8 cellular contexts compared by ENCODE assay signal in the genomic region with DNA sequence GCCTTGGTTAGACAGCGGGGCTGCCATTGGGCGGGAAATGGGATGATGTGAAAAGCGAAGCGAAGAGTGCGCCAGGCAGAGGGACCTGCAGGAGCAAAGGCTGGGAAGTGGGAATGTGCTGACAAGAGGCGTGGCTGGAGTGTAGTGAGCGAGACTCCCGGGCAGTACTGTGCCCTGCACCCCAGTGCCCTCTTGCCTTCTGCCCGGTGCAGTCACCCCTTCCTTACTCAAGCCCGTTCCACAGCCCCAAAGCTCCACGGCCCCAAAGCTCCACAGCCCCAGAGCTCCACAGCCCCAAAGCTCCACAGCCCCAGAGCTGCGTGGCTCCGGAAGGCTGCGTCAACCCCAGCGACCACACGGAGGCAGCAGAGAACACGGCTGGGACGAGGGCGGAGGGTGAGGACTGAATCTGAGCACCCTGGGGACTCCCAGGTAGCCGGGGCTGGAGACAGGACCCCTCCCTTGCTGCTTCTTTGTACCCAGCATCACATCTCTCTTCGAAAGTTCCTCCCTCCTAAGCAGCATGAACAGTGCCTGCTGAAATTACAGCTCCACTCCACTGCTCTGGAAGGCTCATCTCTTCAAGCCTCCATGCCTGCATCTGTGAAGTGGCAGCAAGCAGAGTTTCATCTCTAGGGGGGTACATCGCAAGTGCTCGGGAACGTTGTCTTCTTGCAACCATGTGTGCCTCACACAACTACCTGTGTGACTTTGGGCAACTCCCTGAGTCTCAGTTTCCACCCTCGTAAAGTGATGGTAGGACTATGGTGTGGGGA.
DNase-seq lines count a peak whose midpoint lies in the region; ATAC-seq, FAIRE-seq and TF ChIP-seq lines count a peak whose summit lies in the region.

No MANE protein-coding gene starts in this region.

- H3K4me1 ChIP-seq in GM12878 (ENCODE audit: control insufficient read depth, insufficient read depth, low read length), result no peaks in the 10 kb centered on the region

- 19% methylated on average over 24 of the region's 25 CpGs for WGBS in GM12878 (ENCODE audit: insufficient coverage, insufficient replicate concordance, low lambda C conversion rate, missing lambda C conversion rate)

- no peaks in the 10 kb centered on the region for H4K20me1 ChIP-seq in GM12878 (ENCODE audit: control insufficient read depth, insufficient read depth)

- SMC1A ChIA-PET in GM12878 (lab: Charles Lee; ENCODE audit: uncharacterized antibody, unreplicated experiment), result interaction anchor here (0.6 to 2.7 kb wide), 6 partner anchors 9 to 351 kb away, joined by 3 to 12 read pairs (median 4); no protein-coding TSS in a partner anchor

- in situ Hi-C loops in GM12878 (cut with MboI), result loop anchor here (5.0 kb wide), 1 partner anchor 229 kb away; no protein-coding TSS in a partner anchor

- H3K4me1 Mint-ChIP-seq in immature natural killer cell, result peaks cover 4 to 7% of the 10 kb centered on the region in 2 donors

- no peaks in the 10 kb centered on the region for H3K9me3 ChIP-seq in GM12878 (replicated peaks; ENCODE audit: control insufficient read depth, insufficient read depth, low read length)

- H3K36me3 ChIP-seq in GM12878 (ENCODE audit: control insufficient read depth in 2 of 2, insufficient read depth in 2 of 2, low read length in 1 of 2), result no peaks in the 10 kb centered on the region

- peak; percentile 80 to 94 (median 83) for TF ChIP-seq CTCF in GM12878 (IDR thresholded peaks at IDR 0.05 in 2 of 3, conservative IDR thresholded peaks at IDR 0.05 in 1 of 3; ENCODE audit: control insufficient read depth in 2 of 3, extremely low read depth in 1 of 3, insufficient read depth in 1 of 3, low read depth in 3 of 3, low read length in 3 of 3)

- H2AFZ ChIP-seq in GM12878 (ENCODE audit: control insufficient read depth, low read depth, low read length), result no peak overlapping the region

- H3K9me3 Mint-ChIP-seq in immature natural killer cell, result no peaks in the 10 kb centered on the region

- peaks cover 2 to 4% of the 10 kb centered on the region in 2 experiments; a peak in 2 of 4 replicates for H3K27me3 ChIP-seq in GM12878 (replicated peaks in 1 of 2; ENCODE audit: control insufficient read depth in 2 of 2, insufficient read depth in 2 of 2, low read length in 1 of 2)

- no peak overlapping the region for H3K4me2 ChIP-seq in GM12878 (ENCODE audit: control insufficient read depth, insufficient read depth)

- H3K27ac ChIP-seq in GM12878 (ENCODE audit: control insufficient read depth, insufficient read depth), result no peak overlapping the region

- TF ChIP-seq RAD21 in GM12878 (IDR thresholded peaks at IDR 0.05; ENCODE audit: insufficient read depth, low read depth, low read length), result peak; percentile 78

- H3K4me3 Mint-ChIP-seq in immature natural killer cell, result no peak overlapping the region

- CTCF ChIA-PET in GM12878 (lab: Yijun Ruan, JAX), result interaction anchor here (0.7 to 4.6 kb wide), 22 partner anchors 9 to 357 kb away, joined by 3 to 57 read pairs (median 4); no protein-coding TSS in a partner anchor

- no peak overlapping the region for H3K9ac ChIP-seq in GM12878 (ENCODE audit: control insufficient read depth, insufficient read depth, low read length)

- peak; percentile 79 for ATAC-seq in HG03442 (IDR thresholded peaks at IDR 0.05; ENCODE audit: unreplicated experiment)
- peak; percentile 96 for ATAC-seq in GM12878

- peak; percentile 59 for DNase-seq in activated gamma-delta T cell treated with Interleukin-2 at 50 U/mL for 16 hours
- DNase-seq in activated gamma-delta T cell (lab: John Stamatoyannopoulos, UW), result no peak
- DNase-seq in T-helper 2 cell, result peak; percentile 22 to 49 (median 47)
- no peak for DNase-seq in GM12878 (ENCODE audit: low read depth, low spot score)
- DNase-seq in immature natural killer cell, result peak; percentile 23 to 28 (median 25)
- peak; percentile 39 to 44 for DNase-seq in stimulated activated CD4-positive, alpha-beta T cell treated with anti-CD3 and anti-CD28 coated beads, Interleukin-1b, Interleukin-23, amount 100 ng/mL, for 1 hour (ENCODE audit: low read depth in 2 of 2)
- no peak for DNase-seq in DMS153 (lab: John Stamatoyannopoulos, UW)

- BruUV-seq in GM12878 (replicated peaks; lab: Mats Ljungman, UMichigan), result no TSS peak

- FAIRE-seq in GM12878 (lab: Jason Lieb, UNC), result no peak

- no peak overlapping the region for H3K4me3 ChIP-seq in GM12878

- H3K79me2 ChIP-seq in GM12878 (ENCODE audit: control insufficient read depth, insufficient read depth, low read length), result no peaks in the 10 kb centered on the region

- TF ChIP-seq POLR2A in GM12878 (IDR thresholded peaks at IDR 0.05; ENCODE audit: low read depth, low read length), result no peak

- H3K27ac Mint-ChIP-seq in immature natural killer cell, result no peak overlapping the region

- intact Hi-C loops in GM12878 (cut with micrococcal nuclease; ENCODE audit: unreplicated experiment), result loop anchor here (1.0 kb wide), 1 partner anchor 227 kb away; no protein-coding TSS in a partner anchor

- H3K36me3 Mint-ChIP-seq in immature natural killer cell, result no peaks in the 10 kb centered on the region

- POLR2A ChIA-PET in GM12878 (lab: Charles Lee), result no interaction called here

- peaks cover 4 to 20% (median 5%) of the 10 kb centered on the region in 3 donors for H3K27me3 Mint-ChIP-seq in immature natural killer cell (ENCODE audit: low read depth in 3 of 3)

- RAD21 ChIA-PET in GM12878 (lab: Charles Lee; ENCODE audit: unreplicated experiment), result interaction anchor here (0.8 to 2.7 kb wide), 6 partner anchors 9 to 228 kb away, joined by 3 to 21 read pairs (median 4); no protein-coding TSS in a partner anchor

- no peak for TF ChIP-seq EP300 in GM12878 (IDR thresholded peaks at IDR 0.05; ENCODE audit: borderline replicate concordance in 1 of 2, control insufficient read depth in 1 of 2, low read depth in 2 of 2, low read length in 2 of 2)

TF ChIP-seq in GM12878, 131 proteins besides CTCF, POLR2A, EP300 and RAD21 (continues in another document):
- TF ChIP-seq, protein P1, sequence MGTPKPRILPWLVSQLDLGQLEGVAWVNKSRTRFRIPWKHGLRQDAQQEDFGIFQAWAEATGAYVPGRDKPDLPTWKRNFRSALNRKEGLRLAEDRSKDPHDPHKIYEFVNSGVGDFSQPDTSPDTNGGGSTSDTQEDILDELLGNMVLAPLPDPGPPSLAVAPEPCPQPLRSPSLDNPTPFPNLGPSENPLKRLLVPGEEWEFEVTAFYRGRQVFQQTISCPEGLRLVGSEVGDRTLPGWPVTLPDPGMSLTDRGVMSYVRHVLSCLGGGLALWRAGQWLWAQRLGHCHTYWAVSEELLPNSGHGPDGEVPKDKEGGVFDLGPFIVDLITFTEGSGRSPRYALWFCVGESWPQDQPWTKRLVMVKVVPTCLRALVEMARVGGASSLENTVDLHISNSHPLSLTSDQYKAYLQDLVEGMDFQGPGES (IDR thresholded peaks at IDR 0.05), result no peak
- TF ChIP-seq YY1 (IDR thresholded peaks at IDR 0.05; ENCODE audit: low read depth, low read length) (0 out of 2 replicates have a peak, but pooled peaks have one; percentile 29), BRCA1 (IDR thresholded peaks at IDR 0.05; ENCODE audit: low read depth, low read length) (no peak), SMC3 (IDR thresholded peaks at IDR 0.05; ENCODE audit: borderline replicate concordance, low read length) (peak; percentile 55), RAD51 (IDR thresholded peaks at IDR 0.05) (no peak), CREM (IDR thresholded peaks at IDR 0.05; ENCODE audit: low read depth) (no peak), SMARCA5 (IDR thresholded peaks at IDR 0.05) (0 out of 2 replicates have a peak, but pooled peaks have one; percentile 34), RCOR1 (conservative IDR thresholded peaks at IDR 0.05; ENCODE audit: low read depth, low read length) (no peak), HDGF (IDR thresholded peaks at IDR 0.05) (no peak)
- TF ChIP-seq, protein P2, sequence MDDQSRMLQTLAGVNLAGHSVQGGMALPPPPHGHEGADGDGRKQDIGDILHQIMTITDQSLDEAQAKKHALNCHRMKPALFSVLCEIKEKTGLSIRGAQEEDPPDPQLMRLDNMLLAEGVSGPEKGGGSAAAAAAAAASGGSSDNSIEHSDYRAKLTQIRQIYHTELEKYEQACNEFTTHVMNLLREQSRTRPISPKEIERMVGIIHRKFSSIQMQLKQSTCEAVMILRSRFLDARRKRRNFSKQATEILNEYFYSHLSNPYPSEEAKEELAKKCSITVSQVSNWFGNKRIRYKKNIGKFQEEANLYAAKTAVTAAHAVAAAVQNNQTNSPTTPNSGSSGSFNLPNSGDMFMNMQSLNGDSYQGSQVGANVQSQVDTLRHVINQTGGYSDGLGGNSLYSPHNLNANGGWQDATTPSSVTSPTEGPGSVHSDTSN (IDR thresholded peaks at IDR 0.05; ENCODE audit: insufficient replicate concordance, low read depth, low read length), result no peak
- TF ChIP-seq, protein P3, sequence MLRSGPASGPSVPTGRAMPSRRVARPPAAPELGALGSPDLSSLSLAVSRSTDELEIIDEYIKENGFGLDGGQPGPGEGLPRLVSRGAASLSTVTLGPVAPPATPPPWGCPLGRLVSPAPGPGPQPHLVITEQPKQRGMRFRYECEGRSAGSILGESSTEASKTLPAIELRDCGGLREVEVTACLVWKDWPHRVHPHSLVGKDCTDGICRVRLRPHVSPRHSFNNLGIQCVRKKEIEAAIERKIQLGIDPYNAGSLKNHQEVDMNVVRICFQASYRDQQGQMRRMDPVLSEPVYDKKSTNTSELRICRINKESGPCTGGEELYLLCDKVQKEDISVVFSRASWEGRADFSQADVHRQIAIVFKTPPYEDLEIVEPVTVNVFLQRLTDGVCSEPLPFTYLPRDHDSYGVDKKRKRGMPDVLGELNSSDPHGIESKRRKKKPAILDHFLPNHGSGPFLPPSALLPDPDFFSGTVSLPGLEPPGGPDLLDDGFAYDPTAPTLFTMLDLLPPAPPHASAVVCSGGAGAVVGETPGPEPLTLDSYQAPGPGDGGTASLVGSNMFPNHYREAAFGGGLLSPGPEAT (IDR thresholded peaks at IDR 0.05; ENCODE audit: low read depth), result no peak
- TF ChIP-seq, protein P4, sequence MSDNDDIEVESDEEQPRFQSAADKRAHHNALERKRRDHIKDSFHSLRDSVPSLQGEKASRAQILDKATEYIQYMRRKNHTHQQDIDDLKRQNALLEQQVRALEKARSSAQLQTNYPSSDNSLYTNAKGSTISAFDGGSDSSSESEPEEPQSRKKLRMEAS (IDR thresholded peaks at IDR 0.05; ENCODE audit: low read depth, low read length), result no peak
- TF ChIP-seq, protein P5, sequence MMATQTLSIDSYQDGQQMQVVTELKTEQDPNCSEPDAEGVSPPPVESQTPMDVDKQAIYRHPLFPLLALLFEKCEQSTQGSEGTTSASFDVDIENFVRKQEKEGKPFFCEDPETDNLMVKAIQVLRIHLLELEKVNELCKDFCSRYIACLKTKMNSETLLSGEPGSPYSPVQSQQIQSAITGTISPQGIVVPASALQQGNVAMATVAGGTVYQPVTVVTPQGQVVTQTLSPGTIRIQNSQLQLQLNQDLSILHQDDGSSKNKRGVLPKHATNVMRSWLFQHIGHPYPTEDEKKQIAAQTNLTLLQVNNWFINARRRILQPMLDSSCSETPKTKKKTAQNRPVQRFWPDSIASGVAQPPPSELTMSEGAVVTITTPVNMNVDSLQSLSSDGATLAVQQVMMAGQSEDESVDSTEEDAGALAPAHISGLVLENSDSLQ (IDR thresholded peaks at IDR 0.05), result no peak

Comparison
In these comparisons a context has a peak if more than half of its experiments do, and no peak if none do; other contexts are left out.
1. DNase-seq: peak in activated gamma-delta T cell treated with Interleukin-2 at 50 U/mL for 16 hours (single experiment), T-helper 2 cell (5 of 5), immature natural killer cell (3 of 3) and stimulated activated CD4-positive, alpha-beta T cell treated with anti-CD3 and anti-CD28 coated beads, Interleukin-1b, Interleukin-23, amount 100 ng/mL, for 1 hour (2 of 2); none in activated gamma-delta T cell (single experiment), GM12878 (single experiment) and DMS153 (single experiment).